ENCODE assay signal across 1 cellular context in the genomic region with DNA sequence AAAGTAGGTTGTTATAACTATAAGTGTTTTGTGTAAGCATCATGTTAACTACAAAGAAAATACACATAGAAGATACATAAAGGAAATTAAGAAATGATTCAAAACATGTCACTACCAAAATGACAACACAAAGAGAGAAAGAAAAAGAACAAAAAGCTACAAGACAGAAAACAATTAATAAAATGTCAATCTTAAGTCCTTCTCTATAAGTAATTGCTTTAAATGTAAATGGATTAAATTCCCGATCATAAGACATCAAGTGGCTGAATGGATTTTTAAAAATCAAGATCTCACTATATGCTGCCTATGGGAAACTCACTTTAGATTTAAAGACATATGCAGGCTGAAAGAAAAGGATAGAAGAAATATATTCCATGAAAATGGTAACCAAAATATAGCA.
TF ChIP-seq lines count a peak whose summit lies in the region.

No MANE protein-coding gene starts in this region.

TF ChIP-seq in WTC11, 78 proteins besides CTCF, POLR2A, EP300 and RAD21 (continued from another document):
- TF ChIP-seq, protein P1, sequence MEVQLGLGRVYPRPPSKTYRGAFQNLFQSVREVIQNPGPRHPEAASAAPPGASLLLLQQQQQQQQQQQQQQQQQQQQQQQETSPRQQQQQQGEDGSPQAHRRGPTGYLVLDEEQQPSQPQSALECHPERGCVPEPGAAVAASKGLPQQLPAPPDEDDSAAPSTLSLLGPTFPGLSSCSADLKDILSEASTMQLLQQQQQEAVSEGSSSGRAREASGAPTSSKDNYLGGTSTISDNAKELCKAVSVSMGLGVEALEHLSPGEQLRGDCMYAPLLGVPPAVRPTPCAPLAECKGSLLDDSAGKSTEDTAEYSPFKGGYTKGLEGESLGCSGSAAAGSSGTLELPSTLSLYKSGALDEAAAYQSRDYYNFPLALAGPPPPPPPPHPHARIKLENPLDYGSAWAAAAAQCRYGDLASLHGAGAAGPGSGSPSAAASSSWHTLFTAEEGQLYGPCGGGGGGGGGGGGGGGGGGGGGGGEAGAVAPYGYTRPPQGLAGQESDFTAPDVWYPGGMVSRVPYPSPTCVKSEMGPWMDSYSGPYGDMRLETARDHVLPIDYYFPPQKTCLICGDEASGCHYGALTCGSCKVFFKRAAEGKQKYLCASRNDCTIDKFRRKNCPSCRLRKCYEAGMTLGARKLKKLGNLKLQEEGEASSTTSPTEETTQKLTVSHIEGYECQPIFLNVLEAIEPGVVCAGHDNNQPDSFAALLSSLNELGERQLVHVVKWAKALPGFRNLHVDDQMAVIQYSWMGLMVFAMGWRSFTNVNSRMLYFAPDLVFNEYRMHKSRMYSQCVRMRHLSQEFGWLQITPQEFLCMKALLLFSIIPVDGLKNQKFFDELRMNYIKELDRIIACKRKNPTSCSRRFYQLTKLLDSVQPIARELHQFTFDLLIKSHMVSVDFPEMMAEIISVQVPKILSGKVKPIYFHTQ (CRISPR knock-in tag; IDR thresholded peaks at IDR 0.05) = no peak
- TF ChIP-seq NFE2L1 (CRISPR knock-in tag; IDR thresholded peaks at IDR 0.05) (no peak), JUN (CRISPR knock-in tag; IDR thresholded peaks at IDR 0.05) (no peak), ZNF138 (CRISPR knock-in tag; conservative IDR thresholded peaks at IDR 0.05) (no peak), FOXP4 (CRISPR knock-in tag; IDR thresholded peaks at IDR 0.05) (no peak), ESRRA (CRISPR knock-in tag; IDR thresholded peaks at IDR 0.05; ENCODE audit: borderline replicate concordance) (no peak), OVOL2 (CRISPR knock-in tag; IDR thresholded peaks at IDR 0.05; ENCODE audit: borderline replicate concordance) (no peak), USF2 (CRISPR knock-in tag; IDR thresholded peaks at IDR 0.05) (no peak), ATF3 (CRISPR knock-in tag; conservative IDR thresholded peaks at IDR 0.05) (no peak), ZBTB21 (CRISPR knock-in tag; IDR thresholded peaks at IDR 0.05; ENCODE audit: borderline replicate concordance) (no peak)
TF ChIP-seq in WTC11: peak in this region for 0.
